In the genomic region with DNA sequence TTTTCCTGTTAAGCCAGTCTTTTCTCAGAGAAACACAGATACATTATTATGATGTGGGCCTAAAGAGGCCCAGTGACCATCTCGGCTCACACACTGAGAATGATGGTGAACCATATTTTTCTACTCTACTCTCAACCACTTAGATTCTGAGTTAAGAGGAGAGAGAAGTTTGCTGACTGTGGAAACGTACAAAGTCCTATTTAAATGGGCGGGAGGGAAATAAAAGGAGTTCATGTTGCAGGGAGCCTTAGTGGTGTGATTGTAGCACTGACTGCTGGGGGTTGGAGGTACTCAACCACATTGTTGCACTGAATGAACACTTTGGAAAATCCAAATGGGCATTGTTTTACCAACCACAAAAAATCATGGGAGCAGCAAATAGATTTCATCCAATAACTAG, we compare ENCODE assay signal across 18 cellular contexts.
"Had no signal": no experiment of that assay in that cellular context is flagged by ENCODE, and none has a peak within 500 bp of the region (broad histone marks: within the 10 kb centered on the region; RNA-seq: fewer than 3 reads in every experiment).

No MANE protein-coding gene starts in this region.

- H3K9me3 Mint-ChIP-seq: activated naive CD4-positive, alpha-beta T cell treated with anti-CD3 and anti-CD28 coated beads, Interleukin-2, amount 50 U/mL, for 72 hours; naive B cell; stimulated activated memory B cell treated with anti-CD40 and anti-IgM and Interleukin-4, amounts not matched to agents 10 μg/mL and 1 μg/mL and 100 μg/mL, for 72 hours had no signal

- H3K36me3 ChIP-seq: adrenal gland, breast epithelium, left ventricle myocardium inferior, sigmoid colon had no signal

- H3K36me3 Mint-ChIP-seq: naive B cell; stimulated activated memory B cell treated with anti-CD40 and anti-IgM and Interleukin-4, amounts not matched to agents 10 μg/mL and 1 μg/mL and 100 μg/mL, for 72 hours had no signal

- H3K27ac Mint-ChIP-seq: stimulated activated memory B cell treated with anti-CD40 and anti-IgM and Interleukin-4, amounts not matched to agents 10 μg/mL and 1 μg/mL and 100 μg/mL, for 72 hours had no signal

- H3K27me3 ChIP-seq: breast epithelium, sigmoid colon, spleen had no signal

- DNase-seq: activated CD8-positive, alpha-beta memory T cell treated with anti-CD3 and anti-CD28 coated beads for 24 hours; activated gamma-delta T cell treated with Interleukin-2 at 50 U/mL for 16 hours; adrenal gland; cortex of kidney; erythroblast; foreskin melanocyte; kidney; left ventricle myocardium inferior; naive B cell; nucleus accumbens; posterior cingulate gyrus; sigmoid colon; spleen; stimulated activated CD4-positive, alpha-beta T cell treated with anti-CD3 and anti-CD28 coated beads, Interleukin-4, amount 100 ng/mL, for 4 hours had no signal

- ATAC-seq: activated CD4-positive, CD25-positive, alpha-beta regulatory T cell treated with anti-CD3 and anti-CD28 coated beads, Interleukin-2, amount 50 U/mL, for 24 hours; activated naive CD4-positive, alpha-beta T cell treated with anti-CD3 and anti-CD28 coated beads, Interleukin-2, amount 50 U/mL, for 72 hours; stimulated activated memory B cell treated with anti-CD40 and anti-IgM and Interleukin-4, amounts not matched to agents 10 μg/mL and 1 μg/mL and 100 μg/mL, for 72 hours had no signal

- H3K9me3 ChIP-seq: adrenal gland, breast epithelium, left ventricle myocardium inferior, sigmoid colon, spleen had no signal

- H3K4me3 Mint-ChIP-seq: naive B cell; stimulated activated memory B cell treated with anti-CD40 and anti-IgM and Interleukin-4, amounts not matched to agents 10 μg/mL and 1 μg/mL and 100 μg/mL, for 72 hours had no signal

- H3K27ac ChIP-seq: adrenal gland, breast epithelium, left ventricle myocardium inferior had no signal

- H3K4me1 Mint-ChIP-seq: naive B cell had no signal

- H3K4me3 ChIP-seq: adrenal gland, breast epithelium, left ventricle myocardium inferior, sigmoid colon, spleen had no signal

- H3K27me3 Mint-ChIP-seq: stimulated activated memory B cell treated with anti-CD40 and anti-IgM and Interleukin-4, amounts not matched to agents 10 μg/mL and 1 μg/mL and 100 μg/mL, for 72 hours had no signal

- H3K4me1 ChIP-seq: adrenal gland, breast epithelium, left ventricle myocardium inferior had no signal
